ENCODE assay signal across 18 cellular contexts in genomic region chr7:27138987-27139334, GRCh38. TPM values are rescaled to one million over a fixed set of nuclear protein-coding genes. Genes with fewer than 3 reads are reported as not detected.
A peak's percentile ranks its signal among the peaks of the same experiment; 100 is the strongest.
DNase-seq lines count a peak whose midpoint lies in the region; ATAC-seq and TF ChIP-seq lines count a peak whose summit lies in the region.
"Had no signal": no experiment of that assay in that cellular context is flagged by ENCODE, and none has a peak within 500 bp of the region (broad histone marks: within the 10 kb centered on the region; RNA-seq: fewer than 3 reads in every experiment).

No MANE protein-coding gene starts in this region.

- H2BK15ac ChIP-seq in neuronal stem cell (ENCODE audit: low read length), result no peak overlapping the region

- intact Hi-C loops in posterior vena cava (cut with DNase I), result no loop called here

- H2BK12ac ChIP-seq in neuronal stem cell (ENCODE audit: low read length), result no peak overlapping the region

- peaks cover 5% of the 10 kb centered on the region for H3K36me3 Mint-ChIP-seq in glutamatergic neuron (ENCODE audit: unreplicated experiment)
- H3K36me3 Mint-ChIP-seq in natural killer cell treated with Interleukin-12 subunit alpha and Interleukin-12 subunit beta and Interleukin-15 and Interleukin-18, amount 100 ng/mL, for 72 hours, result no peaks in the 10 kb centered on the region
- H3K36me3 Mint-ChIP-seq: activated CD8-positive, alpha-beta memory T cell treated with anti-CD3 and anti-CD28 coated beads, Interleukin-2, amount 10 ng/mL, durations not matched to agents 7 days and 5 days; naive B cell; stimulated activated naive B cell treated with anti-CD40 and anti-IgM and Interleukin-4, amounts not matched to agents 10 μg/mL and 1 μg/mL and 100 μg/mL, for 72 hours had no signal

- peak overlapping the region; percentile 39 for H3K4me3 Mint-ChIP-seq in glutamatergic neuron (ENCODE audit: unreplicated experiment)
- no peak overlapping the region for H3K4me3 Mint-ChIP-seq in natural killer cell treated with Interleukin-12 subunit alpha and Interleukin-12 subunit beta and Interleukin-15 and Interleukin-18, amount 100 ng/mL, for 72 hours
- H3K4me3 Mint-ChIP-seq: activated B cell treated with CpG ODN at 0.5 μM for 24 hours; activated CD8-positive, alpha-beta memory T cell treated with anti-CD3 and anti-CD28 coated beads, Interleukin-2, amount 10 ng/mL, durations not matched to agents 7 days and 5 days; immature natural killer cell; stimulated activated naive B cell treated with anti-CD40 and anti-IgM and Interleukin-4, amounts not matched to agents 10 μg/mL and 1 μg/mL and 100 μg/mL, for 72 hours had no signal

- no peak overlapping the region for H3K4ac ChIP-seq in neuronal stem cell (ENCODE audit: low read length)

- H3K27ac Mint-ChIP-seq in glutamatergic neuron (ENCODE audit: unreplicated experiment), result no peak overlapping the region
- no peak overlapping the region for H3K27ac Mint-ChIP-seq in natural killer cell treated with Interleukin-12 subunit alpha and Interleukin-12 subunit beta and Interleukin-15 and Interleukin-18, amount 100 ng/mL, for 72 hours
- H3K27ac Mint-ChIP-seq: activated B cell treated with CpG ODN at 0.5 μM for 24 hours; activated CD8-positive, alpha-beta memory T cell treated with anti-CD3 and anti-CD28 coated beads, Interleukin-2, amount 10 ng/mL, durations not matched to agents 7 days and 5 days; immature natural killer cell; naive B cell; stimulated activated naive B cell treated with anti-CD40 and anti-IgM and Interleukin-4, amounts not matched to agents 10 μg/mL and 1 μg/mL and 100 μg/mL, for 72 hours had no signal

- H4K91ac ChIP-seq in neuronal stem cell (ENCODE audit: low read depth, low read length, poor library complexity), result no peak overlapping the region

- TF ChIP-seq CTCF in WI38 (IDR thresholded peaks at IDR 0.05; ENCODE audit: low read depth, low read length), result no peak
- no peak for TF ChIP-seq CTCF in glutamatergic neuron (IDR thresholded peaks at IDR 0.05; ENCODE audit: partially characterized antibody, unreplicated experiment)
- TF ChIP-seq CTCF in upper lobe of left lung (IDR thresholded peaks at IDR 0.05), result no peak

- H2AK5ac ChIP-seq in neuronal stem cell (ENCODE audit: low read depth, low read length), result no peak overlapping the region

- no peak for TF ChIP-seq EP300 in upper lobe of left lung (IDR thresholded peaks at IDR 0.05)

- no peak overlapping the region for H3K23ac ChIP-seq in neuronal stem cell (ENCODE audit: low read depth, low read length, poor library complexity)

- H3K9me3 ChIP-seq in neuronal stem cell (replicated peaks in 1 of 2; ENCODE audit: control insufficient read depth in 2 of 2, insufficient read depth in 1 of 2, low read depth in 1 of 2, low read length in 2 of 2) (peaks cover 0 to 2% of the 10 kb centered on the region in 2 donors), upper lobe of left lung (no peaks in the 10 kb centered on the region)
- H3K9me3 ChIP-seq: BE2C had no signal

- no CpG with 5 or more reads among the region's 11 CpGs for WGBS in neuronal stem cell (ENCODE audit: extremely low coverage in 2 of 2, insufficient read length in 2 of 2, insufficient replicate concordance in 1 of 2), 2 donors
- 32 to 39% methylated on average over 11 of the region's 11 CpGs for WGBS in upper lobe of left lung, 2 donors

- H3K4me1 ChIP-seq in neuronal stem cell (ENCODE audit: control insufficient read depth in 2 of 2, insufficient read depth in 1 of 2, low read depth in 1 of 2, low read length in 2 of 2), result no peaks in the 10 kb centered on the region
- H3K4me1 ChIP-seq in upper lobe of left lung, result peaks cover 19 to 37% (median 24%) of the 10 kb centered on the region in 4 donors
- H3K4me1 ChIP-seq: BE2C had no signal

- no peak overlapping the region for H3K18ac ChIP-seq in neuronal stem cell (ENCODE audit: low read length)

- H3K79me1 ChIP-seq in neuronal stem cell (ENCODE audit: low read depth, low read length), result no peaks in the 10 kb centered on the region

- no peak overlapping the region for H2BK5ac ChIP-seq in neuronal stem cell (ENCODE audit: low read length)

- no peaks in the 10 kb centered on the region for H3K4me1 Mint-ChIP-seq in glutamatergic neuron (ENCODE audit: low read depth, unreplicated experiment)
- peaks cover 26 to 27% of the 10 kb centered on the region in 2 donors for H3K4me1 Mint-ChIP-seq in natural killer cell treated with Interleukin-12 subunit alpha and Interleukin-12 subunit beta and Interleukin-15 and Interleukin-18, amount 100 ng/mL, for 72 hours (ENCODE audit: low read depth in 2 of 2)

- no peak overlapping the region for H3K14ac ChIP-seq in neuronal stem cell (ENCODE audit: low read length)

- peaks cover 36% of the 10 kb centered on the region for H3K27me3 Mint-ChIP-seq in glutamatergic neuron (ENCODE audit: unreplicated experiment)
- peaks cover 31 to 54% of the 10 kb centered on the region in 2 donors for H3K27me3 Mint-ChIP-seq in natural killer cell treated with Interleukin-12 subunit alpha and Interleukin-12 subunit beta and Interleukin-15 and Interleukin-18, amount 100 ng/mL, for 72 hours

- H3K27me3 ChIP-seq in neuronal stem cell (ENCODE audit: control insufficient read depth in 3 of 3, insufficient read depth in 3 of 3, low read depth in 1 of 3, low read length in 3 of 3) (peaks cover 37 to 100% (median 97%) of the 10 kb centered on the region in 3 experiments), upper lobe of left lung (peaks cover 0 to 6% (median 2%) of the 10 kb centered on the region in 4 donors)

- H3K9me3 Mint-ChIP-seq in glutamatergic neuron (ENCODE audit: unreplicated experiment), result peaks cover 4% of the 10 kb centered on the region
- no peaks in the 10 kb centered on the region for H3K9me3 Mint-ChIP-seq in natural killer cell treated with Interleukin-12 subunit alpha and Interleukin-12 subunit beta and Interleukin-15 and Interleukin-18, amount 100 ng/mL, for 72 hours
- H3K9me3 Mint-ChIP-seq: activated B cell treated with CpG ODN at 0.5 μM for 24 hours; immature natural killer cell; stimulated activated naive B cell treated with anti-CD40 and anti-IgM and Interleukin-4, amounts not matched to agents 10 μg/mL and 1 μg/mL and 100 μg/mL, for 72 hours had no signal

- H3K36me3 ChIP-seq in neuronal stem cell (replicated peaks in 1 of 2; ENCODE audit: control insufficient read depth in 2 of 2, insufficient read depth in 2 of 2, low read length in 2 of 2), result no peaks in the 10 kb centered on the region
- no peaks in the 10 kb centered on the region for H3K36me3 ChIP-seq in upper lobe of left lung
- H3K36me3 ChIP-seq: BE2C had no signal

- no peak overlapping the region for H3K4me2 ChIP-seq in neuronal stem cell (ENCODE audit: insufficient read depth, low read length, poor library complexity, severe bottlenecking)

- no peak overlapping the region for H2BK120ac ChIP-seq in neuronal stem cell (ENCODE audit: low read depth, low read length)

- H3K27ac ChIP-seq in neuronal stem cell (replicated peaks; ENCODE audit: low read length) (no peak overlapping the region), upper lobe of left lung (peak overlapping the region; percentile 94 to 98 (median 96))

- ATAC-seq in upper lobe of left lung (ENCODE audit: low FRiP score in 2 of 2), result no peak
- no peak for ATAC-seq in natural killer cell treated with Interleukin-12 subunit alpha and Interleukin-12 subunit beta and Interleukin-15 and Interleukin-18, amount 100 ng/mL, for 72 hours
- ATAC-seq: activated CD8-positive, alpha-beta memory T cell treated with anti-CD3 and anti-CD28 coated beads, Interleukin-2, amount 10 ng/mL, durations not matched to agents 7 days and 5 days; stimulated activated naive B cell treated with anti-CD40 and anti-IgM and Interleukin-4, amounts not matched to agents 10 μg/mL and 1 μg/mL and 100 μg/mL, for 72 hours had no signal

- no peak overlapping the region for H3K9ac ChIP-seq in neuronal stem cell (ENCODE audit: low read depth, low read length, poor library complexity)

- DNase-seq in glutamatergic neuron, result no peak
- no peak for DNase-seq in neuronal stem cell (ENCODE audit: low spot score)
- no peak for DNase-seq in upper lobe of left lung
- DNase-seq in natural killer cell treated with Interleukin-12 subunit alpha and Interleukin-12 subunit beta and Interleukin-15 and Interleukin-18, amount 100 ng/mL, for 72 hours (ENCODE audit: low spot score), result no peak
- DNase-seq in posterior vena cava (ENCODE audit: low spot score), result no peak
- DNase-seq in stimulated activated CD4-positive, alpha-beta T cell treated with anti-CD3 and anti-CD28 coated beads, Interleukin-15, amount 100 ng/mL, for 24 hours, result no peak
- DNase-seq: activated B cell treated with CpG ODN at 0.5 μM for 24 hours; activated CD8-positive, alpha-beta memory T cell treated with anti-CD3 and anti-CD28 coated beads, Interleukin-2, amount 10 ng/mL, durations not matched to agents 7 days and 5 days; foreskin melanocyte; HCEC 1CT; immature natural killer cell; KG1; naive B cell; NCI-H1436; NCI-H345; stimulated activated naive B cell treated with anti-CD40 and anti-IgM and Interleukin-4, amounts not matched to agents 10 μg/mL and 1 μg/mL and 100 μg/mL, for 72 hours had no signal

- H3K4me3 ChIP-seq in WI38 (ENCODE audit: low read depth, low read length) (peak overlapping the region; percentile 50), neuronal stem cell (ENCODE audit: low read length in 2 of 2) (no peak overlapping the region), upper lobe of left lung (peak overlapping the region in 3 of 4 donors; percentile 23 to 74 (median 62))

- H4K8ac ChIP-seq in neuronal stem cell (ENCODE audit: low read depth, low read length), result no peak overlapping the region

- TF ChIP-seq POLR2A in upper lobe of left lung (IDR thresholded peaks at IDR 0.05), result no peak

- H2AFZ ChIP-seq in neuronal stem cell (ENCODE audit: low read length), result peak overlapping the region; percentile 92

RNA-seq across cellular contexts. Expression of gene HOXA5, which starts 4.5 kb away (rescaled TPM):
- not detected for total RNA-seq in glutamatergic neuron (ENCODE audit: unreplicated experiment)
- polyA plus RNA-seq in neuronal stem cell (2013, experiment 1 of 2), result not detected
- not detected for polyA plus RNA-seq in neuronal stem cell (2013, experiment 2 of 2)
- 10 to 100 TPM in 5 of 6 donors, 1 to 10 TPM in 1; 7.8 to 79.9 (median 16.9) TPM for total RNA-seq in upper lobe of left lung
- total RNA-seq in natural killer cell treated with Interleukin-12 subunit alpha and Interleukin-12 subunit beta and Interleukin-15 and Interleukin-18, amount 100 ng/mL, for 72 hours, result under 1 TPM; 0.33 to 0.64 TPM
- total RNA-seq in posterior vena cava, result 10 to 100 TPM; 11.3 to 17.6 TPM
- total RNA-seq: activated B cell treated with CpG ODN at 0.5 μM for 24 hours; activated CD8-positive, alpha-beta memory T cell treated with anti-CD3 and anti-CD28 coated beads, Interleukin-2, amount 10 ng/mL, durations not matched to agents 7 days and 5 days had no signal

RNA-seq across cellular contexts. Expression of gene HOXA4, which starts 8.4 kb away (rescaled TPM):
- total RNA-seq in glutamatergic neuron (ENCODE audit: unreplicated experiment) (not detected), upper lobe of left lung (10 to 100 TPM in 1 of 6 donors, 1 to 10 TPM in 5; 1.5 to 10.5 (median 6.2) TPM), posterior vena cava (1 to 10 TPM; 6.2 to 9.5 TPM)
- polyA plus RNA-seq in neuronal stem cell (2013, experiment 1 of 2), result not detected
- not detected for polyA plus RNA-seq in neuronal stem cell (2013, experiment 2 of 2)
- under 1 TPM in 1 of 2 donors, not detected in 1; 0.55 TPM for total RNA-seq in natural killer cell treated with Interleukin-12 subunit alpha and Interleukin-12 subunit beta and Interleukin-15 and Interleukin-18, amount 100 ng/mL, for 72 hours
- total RNA-seq: activated CD8-positive, alpha-beta memory T cell treated with anti-CD3 and anti-CD28 coated beads, Interleukin-2, amount 10 ng/mL, durations not matched to agents 7 days and 5 days had no signal

RNA-seq across cellular contexts. Expression of gene HOXA6, which starts 8.6 kb away (rescaled TPM):
- total RNA-seq in glutamatergic neuron (ENCODE audit: unreplicated experiment), result not detected
- not detected for polyA plus RNA-seq in neuronal stem cell (2013, experiment 1 of 2)
- not detected for polyA plus RNA-seq in neuronal stem cell (2013, experiment 2 of 2)
- 1 to 10 TPM in 4 of 6 donors, under 1 TPM in 1, not detected in 1; 0.61 to 8.4 (median 4.0) TPM for total RNA-seq in upper lobe of left lung
- total RNA-seq in natural killer cell treated with Interleukin-12 subunit alpha and Interleukin-12 subunit beta and Interleukin-15 and Interleukin-18, amount 100 ng/mL, for 72 hours, result under 1 TPM in 1 of 2 donors, not detected in 1; 0.81 TPM
- total RNA-seq in posterior vena cava, result 1 to 10 TPM; 8.6 to 9.1 TPM
- total RNA-seq: activated B cell treated with CpG ODN at 0.5 μM for 24 hours; activated CD8-positive, alpha-beta memory T cell treated with anti-CD3 and anti-CD28 coated beads, Interleukin-2, amount 10 ng/mL, durations not matched to agents 7 days and 5 days had no signal

RNA-seq across cellular contexts. Expression of gene HOXA3, which starts 13.4 kb away (rescaled TPM):
- total RNA-seq in glutamatergic neuron (ENCODE audit: unreplicated experiment) (not detected), upper lobe of left lung (10 to 100 TPM in 1 of 6 donors, 1 to 10 TPM in 3, under 1 TPM in 2; 0.20 to 11.4 (median 3.5) TPM), posterior vena cava (1 to 10 TPM; 7.2 to 9.3 TPM)
- polyA plus RNA-seq in neuronal stem cell (2013, experiment 1 of 2), result not detected
- not detected for polyA plus RNA-seq in neuronal stem cell (2013, experiment 2 of 2)
- total RNA-seq in natural killer cell treated with Interleukin-12 subunit alpha and Interleukin-12 subunit beta and Interleukin-15 and Interleukin-18, amount 100 ng/mL, for 72 hours, result not detected
- total RNA-seq: activated B cell treated with CpG ODN at 0.5 μM for 24 hours; activated CD8-positive, alpha-beta memory T cell treated with anti-CD3 and anti-CD28 coated beads, Interleukin-2, amount 10 ng/mL, durations not matched to agents 7 days and 5 days had no signal

RNA-seq across cellular contexts. Expression of gene HOXA7, which starts 17.5 kb away (rescaled TPM):
- total RNA-seq in glutamatergic neuron (ENCODE audit: unreplicated experiment) (not detected), upper lobe of left lung (1 to 10 TPM in 3 of 6 donors, under 1 TPM in 1, not detected in 2; 0.46 to 3.3 (median 2.5) TPM), posterior vena cava (1 to 10 TPM; 6.2 to 6.7 TPM)
- not detected for polyA plus RNA-seq in neuronal stem cell (2013, experiment 1 of 2)
- polyA plus RNA-seq in neuronal stem cell (2013, experiment 2 of 2), result not detected
- under 1 TPM in 1 of 2 donors, not detected in 1; 0.20 TPM for total RNA-seq in natural killer cell treated with Interleukin-12 subunit alpha and Interleukin-12 subunit beta and Interleukin-15 and Interleukin-18, amount 100 ng/mL, for 72 hours
- total RNA-seq: activated B cell treated with CpG ODN at 0.5 μM for 24 hours; activated CD8-positive, alpha-beta memory T cell treated with anti-CD3 and anti-CD28 coated beads, Interleukin-2, amount 10 ng/mL, durations not matched to agents 7 days and 5 days had no signal

Comparison
In these comparisons a context has a peak if more than half of its experiments do, and no peak if none do; other contexts are left out.
1. H3K4me3 ChIP-seq: peak in WI38 (single experiment) and upper lobe of left lung (3 of 4); none in neuronal stem cell (0 of 2).